In the genomic region with DNA sequence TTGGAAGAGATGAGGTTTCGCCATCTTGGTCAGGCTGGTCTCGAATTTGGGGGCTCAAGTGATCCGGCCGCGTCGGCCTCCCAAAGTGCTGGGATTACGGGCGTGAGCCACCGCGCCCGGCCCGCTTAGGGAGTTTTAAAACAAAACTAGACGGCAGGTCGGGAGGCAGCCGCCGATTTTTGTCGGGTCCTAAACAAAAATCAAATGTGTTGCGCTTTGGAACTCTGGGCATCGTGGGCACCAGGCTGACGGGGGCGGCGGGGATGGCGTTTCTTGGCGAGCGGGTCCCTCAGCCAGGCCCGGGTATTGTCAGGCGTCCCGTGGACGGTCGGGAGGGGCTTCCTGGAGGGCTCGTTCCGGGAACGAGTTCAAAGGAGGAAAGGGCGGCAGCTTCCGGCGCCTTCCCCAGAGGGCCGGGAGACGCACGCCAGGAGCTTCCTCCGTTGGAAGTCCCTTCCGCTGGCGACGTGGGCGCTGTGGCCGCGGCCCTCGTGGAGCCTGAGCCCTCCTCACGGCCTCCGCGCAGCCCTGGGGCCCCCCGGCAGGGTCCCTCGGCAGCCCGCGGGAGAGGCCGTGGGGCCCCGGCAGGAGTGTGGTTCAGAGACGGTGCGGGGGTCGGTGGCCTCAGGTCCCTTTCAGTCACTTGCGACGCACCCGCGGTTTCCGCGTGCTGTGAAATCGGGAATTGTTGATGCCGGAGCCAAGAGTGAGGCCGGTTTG, we compare ENCODE assay signal across 8 cellular contexts. TPM values are rescaled to one million over a fixed set of nuclear protein-coding genes. Genes with fewer than 3 reads are reported as not detected.
DNase-seq lines count a peak whose midpoint lies in the region; ATAC-seq lines count a peak whose summit lies in the region.

No MANE protein-coding gene starts in this region.

- peak overlapping the region; percentile 77 for H2AFZ ChIP-seq in mesenchymal stem cell (ENCODE audit: low read depth, low read length)

- peak overlapping the region; percentile 84 to 89 (median 86) for H3K4me3 Mint-ChIP-seq in CD4-positive, alpha-beta memory T cell
- peak overlapping the region; percentile 82 to 84 for H3K4me3 Mint-ChIP-seq in stimulated activated naive B cell treated with anti-CD40 and anti-IgM and Interleukin-4, amounts not matched to agents 10 μg/mL and 1 μg/mL and 100 μg/mL, for 72 hours

- H2BK5ac ChIP-seq in mesenchymal stem cell (ENCODE audit: low read depth, low read length, poor library complexity, severe bottlenecking): no peak overlapping the region

- H3K4me1 ChIP-seq in CD4-positive, alpha-beta memory T cell (ENCODE audit: insufficient read depth, low read length): peaks cover 20% of the 10 kb centered on the region
- peaks cover 19% of the 10 kb centered on the region for H3K4me1 ChIP-seq in mesenchymal stem cell (ENCODE audit: control insufficient read depth, insufficient read depth, low read depth, low read length)

- 26% methylated on average over 68 of the region's 68 CpGs for WGBS in mesenchymal stem cell

- no peak overlapping the region for H2BK12ac ChIP-seq in mesenchymal stem cell (ENCODE audit: low read length in 2 of 2)

- intact Hi-C loops in CD4-positive, alpha-beta memory T cell (cut with micrococcal nuclease): loop anchor here (2.0 to 5.0 kb wide), 3 partner anchors 15 to 104 kb away; a partner anchor contains a TSS

- H3K4me1 Mint-ChIP-seq in CD4-positive, alpha-beta memory T cell: peaks cover 12 to 31% (median 23%) of the 10 kb centered on the region in 4 donors
- H3K4me1 Mint-ChIP-seq in stimulated activated naive B cell treated with anti-CD40 and anti-IgM and Interleukin-4, amounts not matched to agents 10 μg/mL and 1 μg/mL and 100 μg/mL, for 72 hours: peaks cover 13 to 18% of the 10 kb centered on the region in 2 donors

- peak; percentile 32 for ATAC-seq in GM19351 (IDR thresholded peaks at IDR 0.05; ENCODE audit: unreplicated experiment)
- ATAC-seq in stimulated activated naive B cell treated with anti-CD40 and anti-IgM and Interleukin-4, amounts not matched to agents 10 μg/mL and 1 μg/mL and 100 μg/mL, for 72 hours (replicated peaks): peak; percentile 57 to 58

- H3K27ac ChIP-seq in CD4-positive, alpha-beta memory T cell (ENCODE audit: low read depth, low read length): peak overlapping the region; percentile 67
- H3K27ac ChIP-seq in mesenchymal stem cell (ENCODE audit: low read length, poor library complexity, severe bottlenecking): no peak overlapping the region

- CTCF ChIA-PET in CD4-positive, alpha-beta memory T cell (lab: Charles Lee; ENCODE audit: partially characterized antibody): interaction anchor here (1.1 kb wide), 1 partner anchor 26 kb away, joined by 4 read pairs; no protein-coding TSS in a partner anchor

- H3K9me3 Mint-ChIP-seq in CD4-positive, alpha-beta memory T cell: peaks cover 0 to 4% (median 0%) of the 10 kb centered on the region in 8 donors
- H3K9me3 Mint-ChIP-seq in stimulated activated naive B cell treated with anti-CD40 and anti-IgM and Interleukin-4, amounts not matched to agents 10 μg/mL and 1 μg/mL and 100 μg/mL, for 72 hours: no peaks in the 10 kb centered on the region

- H3K9me3 ChIP-seq in CD4-positive, alpha-beta memory T cell (ENCODE audit: control insufficient read depth in 1 of 2, low read length in 2 of 2): no peaks in the 10 kb centered on the region
- no peaks in the 10 kb centered on the region for H3K9me3 ChIP-seq in mesenchymal stem cell (ENCODE audit: control insufficient read depth, low read length)

- H3K14ac ChIP-seq in mesenchymal stem cell (ENCODE audit: low read length in 2 of 2): peak overlapping the region in 1 of 2 experiments; percentile 26

- no peak overlapping the region for H3K23ac ChIP-seq in mesenchymal stem cell (ENCODE audit: low read length in 2 of 2)

- H3K9ac ChIP-seq in mesenchymal stem cell (ENCODE audit: low read length): peak overlapping the region; percentile 82

- peak overlapping the region; percentile 87 for H2BK120ac ChIP-seq in mesenchymal stem cell (ENCODE audit: low read depth, low read length)

- peak overlapping the region; percentile 72 for H3K4me2 ChIP-seq in mesenchymal stem cell (ENCODE audit: low read length, poor library complexity, severe bottlenecking)

- peak overlapping the region; percentile 70 to 87 for H3K18ac ChIP-seq in mesenchymal stem cell (ENCODE audit: low read depth in 1 of 2, low read length in 2 of 2)

- peak overlapping the region; percentile 23 to 90 (median 85) for H3K27ac Mint-ChIP-seq in CD4-positive, alpha-beta memory T cell
- H3K27ac Mint-ChIP-seq in stimulated activated naive B cell treated with anti-CD40 and anti-IgM and Interleukin-4, amounts not matched to agents 10 μg/mL and 1 μg/mL and 100 μg/mL, for 72 hours: peak overlapping the region; percentile 84

- POLR2A ChIA-PET in CD4-positive, alpha-beta memory T cell (lab: Charles Lee; ENCODE audit: partially characterized antibody): interaction anchor here (0.6 to 2.5 kb wide), 7 partner anchors 14 to 697 kb away, joined by 3 to 14 read pairs (median 3); no protein-coding TSS in a partner anchor

- H3K36me3 ChIP-seq in CD4-positive, alpha-beta memory T cell (ENCODE audit: insufficient read depth, low read length): peaks cover 7% of the 10 kb centered on the region
- H3K36me3 ChIP-seq in mesenchymal stem cell (ENCODE audit: control insufficient read depth in 1 of 2, insufficient read depth in 2 of 2, low read depth in 1 of 2, low read length in 2 of 2): peaks cover 15 to 22% of the 10 kb centered on the region in 2 experiments

- H4K91ac ChIP-seq in mesenchymal stem cell (ENCODE audit: low read length): peak overlapping the region; percentile 64

- H3K79me1 ChIP-seq in mesenchymal stem cell (replicated peaks; ENCODE audit: low read length, poor library complexity, severe bottlenecking): peaks cover 2% of the 10 kb centered on the region

- no peaks in the 10 kb centered on the region for H3K27me3 ChIP-seq in CD4-positive, alpha-beta memory T cell (ENCODE audit: insufficient read depth, low read length)
- peaks cover 0 to 19% of the 10 kb centered on the region in 2 experiments for H3K27me3 ChIP-seq in mesenchymal stem cell (ENCODE audit: control insufficient read depth in 1 of 2, insufficient read depth in 1 of 2, low read length in 2 of 2)

- peak overlapping the region in 1 of 2 donors; percentile 57 for H3K4me3 ChIP-seq in CD4-positive, alpha-beta memory T cell (ENCODE audit: low read length in 2 of 2)
- peak overlapping the region; percentile 56 to 72 for H3K4me3 ChIP-seq in mesenchymal stem cell (ENCODE audit: insufficient read depth in 1 of 2, low read depth in 1 of 2, low read length in 2 of 2)

- peak overlapping the region; percentile 49 for H4K8ac ChIP-seq in mesenchymal stem cell (ENCODE audit: low read length)

- H3K4ac ChIP-seq in mesenchymal stem cell (ENCODE audit: low read depth in 1 of 2, low read length in 2 of 2): peak overlapping the region; percentile 46 to 65

- peak overlapping the region; percentile 14 for H2BK15ac ChIP-seq in mesenchymal stem cell (ENCODE audit: low read depth, poor library complexity, severe bottlenecking)

- H3K36me3 Mint-ChIP-seq in CD4-positive, alpha-beta memory T cell: peaks cover 0 to 18% of the 10 kb centered on the region in 2 donors
- peaks cover 9 to 22% of the 10 kb centered on the region in 2 donors for H3K36me3 Mint-ChIP-seq in stimulated activated naive B cell treated with anti-CD40 and anti-IgM and Interleukin-4, amounts not matched to agents 10 μg/mL and 1 μg/mL and 100 μg/mL, for 72 hours

- peak; percentile 26 to 46 (median 37) for DNase-seq in CD4-positive, alpha-beta memory T cell
- DNase-seq in HS-27A (ENCODE audit: low read depth) (peak; percentile 19), UCSD-AML1 (lab: John Stamatoyannopoulos, UW; ENCODE audit: unreplicated experiment) (peak; percentile 83), ecto neural progenitor cell (ENCODE audit: low spot score) (peak; percentile 68), mesenchymal stem cell (peak; percentile 35), cortex of kidney (lab: John Stamatoyannopoulos, UW) (no peak)
- peak; percentile 18 for DNase-seq in stimulated activated naive B cell treated with anti-CD40 and anti-IgM and Interleukin-4, amounts not matched to agents 10 μg/mL and 1 μg/mL and 100 μg/mL, for 72 hours

- no peaks in the 10 kb centered on the region for H3K27me3 Mint-ChIP-seq in CD4-positive, alpha-beta memory T cell
- H3K27me3 Mint-ChIP-seq in stimulated activated naive B cell treated with anti-CD40 and anti-IgM and Interleukin-4, amounts not matched to agents 10 μg/mL and 1 μg/mL and 100 μg/mL, for 72 hours: no peaks in the 10 kb centered on the region

- no peak overlapping the region for H2AK5ac ChIP-seq in mesenchymal stem cell (ENCODE audit: low read length, severe bottlenecking)

RNA-seq across cellular contexts. Expression of a gene that starts 59.2 kb away (rescaled TPM):
- total RNA-seq in CD4-positive, alpha-beta memory T cell: 10 to 100 TPM in 1 of 2 experiments, 1 to 10 TPM in 1; 9.5 to 11.4 TPM
- 1 to 10 TPM; 4.9 to 7.7 TPM for polyA plus RNA-seq in CD4-positive, alpha-beta memory T cell
- 3.7 TPM for polyA plus RNA-seq in mesenchymal stem cell (2013, experiment 1 of 2)
- 3.5 TPM for polyA plus RNA-seq in mesenchymal stem cell (2013, experiment 2 of 2)
